ENCODE assay signal across 1 cellular context in genomic region chr12:31118347-31118830, GRCh38.
TF ChIP-seq lines count a peak whose summit lies in the region.

No MANE protein-coding gene starts in this region.

TF ChIP-seq in HEK293, 187 proteins besides CTCF, POLR2A, EP300 and RAD21 (continued from another document):
- TF ChIP-seq, protein P1, sequence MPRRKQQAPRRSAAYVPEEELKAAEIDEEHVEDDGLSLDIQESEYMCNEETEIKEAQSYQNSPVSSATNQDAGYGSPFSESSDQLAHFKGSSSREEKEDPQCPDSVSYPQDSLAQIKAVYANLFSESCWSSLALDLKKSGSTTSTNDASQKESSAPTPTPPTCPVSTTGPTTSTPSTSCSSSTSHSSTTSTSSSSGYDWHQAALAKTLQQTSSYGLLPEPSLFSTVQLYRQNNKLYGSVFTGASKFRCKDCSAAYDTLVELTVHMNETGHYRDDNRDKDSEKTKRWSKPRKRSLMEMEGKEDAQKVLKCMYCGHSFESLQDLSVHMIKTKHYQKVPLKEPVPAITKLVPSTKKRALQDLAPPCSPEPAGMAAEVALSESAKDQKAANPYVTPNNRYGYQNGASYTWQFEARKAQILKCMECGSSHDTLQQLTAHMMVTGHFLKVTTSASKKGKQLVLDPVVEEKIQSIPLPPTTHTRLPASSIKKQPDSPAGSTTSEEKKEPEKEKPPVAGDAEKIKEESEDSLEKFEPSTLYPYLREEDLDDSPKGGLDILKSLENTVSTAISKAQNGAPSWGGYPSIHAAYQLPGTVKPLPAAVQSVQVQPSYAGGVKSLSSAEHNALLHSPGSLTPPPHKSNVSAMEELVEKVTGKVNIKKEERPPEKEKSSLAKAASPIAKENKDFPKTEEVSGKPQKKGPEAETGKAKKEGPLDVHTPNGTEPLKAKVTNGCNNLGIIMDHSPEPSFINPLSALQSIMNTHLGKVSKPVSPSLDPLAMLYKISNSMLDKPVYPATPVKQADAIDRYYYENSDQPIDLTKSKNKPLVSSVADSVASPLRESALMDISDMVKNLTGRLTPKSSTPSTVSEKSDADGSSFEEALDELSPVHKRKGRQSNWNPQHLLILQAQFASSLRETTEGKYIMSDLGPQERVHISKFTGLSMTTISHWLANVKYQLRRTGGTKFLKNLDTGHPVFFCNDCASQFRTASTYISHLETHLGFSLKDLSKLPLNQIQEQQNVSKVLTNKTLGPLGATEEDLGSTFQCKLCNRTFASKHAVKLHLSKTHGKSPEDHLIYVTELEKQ (tag by site-specific recombination; IDR thresholded peaks at IDR 0.05; ENCODE audit: borderline replicate concordance): no peak
- TF ChIP-seq ZNF223 (tag by site-specific recombination; IDR thresholded peaks at IDR 0.05): no peak
- no peak for TF ChIP-seq ZBTB44 (tag by site-specific recombination; IDR thresholded peaks at IDR 0.05)
- peak; percentile 77 for TF ChIP-seq ZFHX2 (tag by site-specific recombination; conservative IDR thresholded peaks at IDR 0.05)
- no peak for TF ChIP-seq ZNF266 (tag by site-specific recombination; IDR thresholded peaks at IDR 0.05; ENCODE audit: low read depth)
- TF ChIP-seq ZNF140 (tag by site-specific recombination; IDR thresholded peaks at IDR 0.05): no peak
- peak; percentile 80 for TF ChIP-seq ZNF600 (tag by site-specific recombination; IDR thresholded peaks at IDR 0.05)
- TF ChIP-seq, protein P2, sequence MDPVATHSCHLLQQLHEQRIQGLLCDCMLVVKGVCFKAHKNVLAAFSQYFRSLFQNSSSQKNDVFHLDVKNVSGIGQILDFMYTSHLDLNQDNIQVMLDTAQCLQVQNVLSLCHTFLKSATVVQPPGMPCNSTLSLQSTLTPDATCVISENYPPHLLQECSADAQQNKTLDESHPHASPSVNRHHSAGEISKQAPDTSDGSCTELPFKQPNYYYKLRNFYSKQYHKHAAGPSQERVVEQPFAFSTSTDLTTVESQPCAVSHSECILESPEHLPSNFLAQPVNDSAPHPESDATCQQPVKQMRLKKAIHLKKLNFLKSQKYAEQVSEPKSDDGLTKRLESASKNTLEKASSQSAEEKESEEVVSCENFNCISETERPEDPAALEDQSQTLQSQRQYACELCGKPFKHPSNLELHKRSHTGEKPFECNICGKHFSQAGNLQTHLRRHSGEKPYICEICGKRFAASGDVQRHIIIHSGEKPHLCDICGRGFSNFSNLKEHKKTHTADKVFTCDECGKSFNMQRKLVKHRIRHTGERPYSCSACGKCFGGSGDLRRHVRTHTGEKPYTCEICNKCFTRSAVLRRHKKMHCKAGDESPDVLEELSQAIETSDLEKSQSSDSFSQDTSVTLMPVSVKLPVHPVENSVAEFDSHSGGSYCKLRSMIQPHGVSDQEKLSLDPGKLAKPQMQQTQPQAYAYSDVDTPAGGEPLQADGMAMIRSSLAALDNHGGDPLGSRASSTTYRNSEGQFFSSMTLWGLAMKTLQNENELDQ (tag by site-specific recombination; IDR thresholded peaks at IDR 0.05; ENCODE audit: low read depth): no peak
- peak; percentile 90 for TF ChIP-seq SP3 (tag by site-specific recombination; IDR thresholded peaks at IDR 0.05)
- no peak for TF ChIP-seq KLF10 (tag by site-specific recombination; IDR thresholded peaks at IDR 0.05)
- TF ChIP-seq ZNF211 (tag by site-specific recombination; IDR thresholded peaks at IDR 0.05; ENCODE audit: low read depth): no peak
- no peak for TF ChIP-seq ZNF785 (tag by site-specific recombination; IDR thresholded peaks at IDR 0.05)
- no peak for TF ChIP-seq MYNN (tag by site-specific recombination; IDR thresholded peaks at IDR 0.05; ENCODE audit: borderline replicate concordance)
